In genomic region chr15:63071288-63071909, GRCh38 we compare ENCODE assay signal across 25 cellular contexts. TPM values are rescaled to one million over a fixed set of nuclear protein-coding genes. Genes with fewer than 3 reads are reported as not detected.
A peak's percentile ranks its signal among the peaks of the same experiment; 100 is the strongest.
DNase-seq lines count a peak whose midpoint lies in the region; ATAC-seq, FAIRE-seq and TF ChIP-seq lines count a peak whose summit lies in the region.
"Had no signal": no experiment of that assay in that cellular context is flagged by ENCODE, and none has a peak within 500 bp of the region (broad histone marks: within the 10 kb centered on the region; RNA-seq: fewer than 3 reads in every experiment).

No MANE protein-coding gene starts in this region.

- no peaks in the 10 kb centered on the region for H3K9me3 Mint-ChIP-seq in endodermal cell
- H3K9me3 Mint-ChIP-seq: activated naive CD4-positive, alpha-beta T cell treated with anti-CD3 and anti-CD28 coated beads, Interleukin-2, amount 10 ng/mL, durations not matched to agents 7 days and 5 days; CD4-positive, CD25-positive, alpha-beta regulatory T cell; naive thymus-derived CD8-positive, alpha-beta T cell; T-helper 1 cell treated with Interleukin-12 subunit alpha and Interleukin-12 subunit beta and Interleukin-4 antibody, amounts not matched to agents 30 μg/mL and 1 μg/mL, for 36 hours had no signal

- peak overlapping the region; percentile 41 for H3K27ac Mint-ChIP-seq in endodermal cell
- H3K27ac Mint-ChIP-seq: activated naive CD4-positive, alpha-beta T cell treated with anti-CD3 and anti-CD28 coated beads, Interleukin-2, amount 10 ng/mL, durations not matched to agents 7 days and 5 days; CD4-positive, CD25-positive, alpha-beta regulatory T cell; T-helper 1 cell treated with Interleukin-12 subunit alpha and Interleukin-12 subunit beta and Interleukin-4 antibody, amounts not matched to agents 30 μg/mL and 1 μg/mL, for 36 hours had no signal

- H3K27ac ChIP-seq in Panc1 (ENCODE audit: low read length) (no peak overlapping the region), endodermal cell (ENCODE audit: low read depth, low read length) (no peak overlapping the region), osteoblast (ENCODE audit: low read depth, low read length) (peak overlapping the region; percentile 36)
- H3K27ac ChIP-seq: SJCRH30, suprapubic skin had no signal

- peaks cover 33% of the 10 kb centered on the region for H3K36me3 Mint-ChIP-seq in endodermal cell (ENCODE audit: low read depth)
- H3K36me3 Mint-ChIP-seq: activated naive CD4-positive, alpha-beta T cell treated with anti-CD3 and anti-CD28 coated beads, Interleukin-2, amount 10 ng/mL, durations not matched to agents 7 days and 5 days had no signal

- no peak for DNase-seq in Panc1 (ENCODE audit: low read depth, low spot score)
- no peak for DNase-seq in endodermal cell
- DNase-seq in osteoblast (ENCODE audit: insufficient read length, low spot score, missing footprints): no peak
- no peak for DNase-seq in amygdala (lab: John Stamatoyannopoulos, UW)
- no peak for DNase-seq in GM19240 (ENCODE audit: insufficient read length, low spot score)
- DNase-seq in GM13976 (ENCODE audit: low spot score): no peak
- DNase-seq: activated CD4-positive, alpha-beta T cell treated with anti-CD3 and anti-CD28 coated beads for 4 hours; activated naive CD4-positive, alpha-beta T cell treated with anti-CD3 and anti-CD28 coated beads, Interleukin-2, amount 10 ng/mL, durations not matched to agents 7 days and 5 days; activated T-cell treated with anti-CD3 and anti-CD28 coated beads, Interleukin-2, amount 50 U/mL, for 48 hours; anterior cingulate cortex; CD4-positive, CD25-positive, alpha-beta regulatory T cell; GF-D8; glutamatergic neuron; left colon; mesendoderm; naive thymus-derived CD8-positive, alpha-beta T cell; NCI-H1092 treated with DMSO at 0.1 percent for 48 hours; NCI-H2081; NCI-H446; Peyer's patch; SJCRH30 had no signal

- H3K27me3 Mint-ChIP-seq in endodermal cell (ENCODE audit: insufficient read depth): no peaks in the 10 kb centered on the region
- H3K27me3 Mint-ChIP-seq: CD4-positive, CD25-positive, alpha-beta regulatory T cell; naive thymus-derived CD8-positive, alpha-beta T cell had no signal

- H2AFZ ChIP-seq in osteoblast (ENCODE audit: low read length): no peak overlapping the region

- H3K4me1 ChIP-seq in Panc1 (ENCODE audit: control insufficient read depth, insufficient read depth, low read length) (peaks cover 6% of the 10 kb centered on the region; the same call in 1 of the 2 replicates), endodermal cell (ENCODE audit: control insufficient read depth, insufficient read depth, low read length) (no peaks in the 10 kb centered on the region), osteoblast (ENCODE audit: insufficient read depth, low read length) (peaks cover 31% of the 10 kb centered on the region)
- H3K4me1 ChIP-seq: SJCRH30 had no signal

- POLR2A ChIA-PET in Panc1 (lab: Charles Lee): no interaction called here

- no peak overlapping the region for H3K4me3 Mint-ChIP-seq in endodermal cell
- H3K4me3 Mint-ChIP-seq: activated naive CD4-positive, alpha-beta T cell treated with anti-CD3 and anti-CD28 coated beads, Interleukin-2, amount 10 ng/mL, durations not matched to agents 7 days and 5 days; CD4-positive, CD25-positive, alpha-beta regulatory T cell; naive thymus-derived CD8-positive, alpha-beta T cell; T-helper 1 cell treated with Interleukin-12 subunit alpha and Interleukin-12 subunit beta and Interleukin-4 antibody, amounts not matched to agents 30 μg/mL and 1 μg/mL, for 36 hours had no signal

- peak; percentile 37 for FAIRE-seq in G401.6 (lab: Jason Lieb, UNC)

- BruUV-seq in Panc1 (replicated peaks; lab: Mats Ljungman, UMichigan): TSS peak; percentile 96

- H3K9ac ChIP-seq in endodermal cell (ENCODE audit: extremely low read depth, low read length, poor library complexity, severe bottlenecking): no peak overlapping the region

- H3K36me3 ChIP-seq in Panc1 (ENCODE audit: control insufficient read depth, insufficient read depth, low read length) (peaks cover 5% of the 10 kb centered on the region), endodermal cell (ENCODE audit: control insufficient read depth, insufficient read depth, low read length) (peaks cover 51% of the 10 kb centered on the region), osteoblast (ENCODE audit: insufficient read depth, low read length) (peaks cover 56% of the 10 kb centered on the region)

- peaks cover 27% of the 10 kb centered on the region for H4K20me1 ChIP-seq in osteoblast (ENCODE audit: insufficient read depth, low read length)

- ATAC-seq in Panc1 (no peak), GM21390 (IDR thresholded peaks at IDR 0.05; ENCODE audit: unreplicated experiment) (no peak)
- ATAC-seq: left colon; naive thymus-derived CD8-positive, alpha-beta T cell had no signal

- CTCF ChIA-PET in Panc1 (lab: Charles Lee): no interaction called here

- WGBS in endodermal cell (ENCODE audit: insufficient coverage in 1 of 2, insufficient read length in 1 of 2), 2 experiments: 78 to 81% methylated on average over 5 to 8 of the region's 8 CpGs

- H3K79me2 ChIP-seq in osteoblast (ENCODE audit: insufficient read depth, low read length): no peaks in the 10 kb centered on the region

- in situ Hi-C loops in Panc1 (cut with HindIII; ENCODE audit: low pct_unique_long_range_greater_than_20kb, low sequenced_read_pairs) (no loop called here), GM13976 (cut with MboI; ENCODE audit: low sequenced_read_pairs, unreplicated experiment) (no loop called here)

- H3K27me3 ChIP-seq in Panc1 (ENCODE audit: control insufficient read depth, insufficient read depth, low read length) (no peaks in the 10 kb centered on the region), endodermal cell (ENCODE audit: control insufficient read depth, insufficient read depth, low read length, poor library complexity, severe bottlenecking) (no peaks in the 10 kb centered on the region), osteoblast (ENCODE audit: insufficient read depth, low read length) (no peaks in the 10 kb centered on the region)
- H3K27me3 ChIP-seq: Peyer's patch, SJCRH30, suprapubic skin had no signal

- intact Hi-C loops in Panc1 (cut with micrococcal nuclease; ENCODE audit: unreplicated experiment): no loop called here

- H3K9me3 ChIP-seq in Panc1 (ENCODE audit: control insufficient read depth, insufficient read depth, low read depth, low read length) (no peaks in the 10 kb centered on the region), endodermal cell (ENCODE audit: control insufficient read depth, low read length) (no peaks in the 10 kb centered on the region), osteoblast (ENCODE audit: low read depth, low read length) (no peaks in the 10 kb centered on the region)
- H3K9me3 ChIP-seq: Peyer's patch, SJCRH30, suprapubic skin had no signal

- TF ChIP-seq CTCF in Panc1 (IDR thresholded peaks at IDR 0.05): no peak
- no peak for TF ChIP-seq CTCF in endodermal cell (conservative IDR thresholded peaks at IDR 0.05)
- no peak for TF ChIP-seq CTCF in osteoblast (IDR thresholded peaks at IDR 0.05; ENCODE audit: extremely low read depth, low read depth, low read length)
- no peak for TF ChIP-seq CTCF in GM13976 (IDR thresholded peaks at IDR 0.05; ENCODE audit: borderline replicate concordance, control extremely low read depth, extremely low read depth, insufficient read depth, missing control alignments)

- H3K4me1 Mint-ChIP-seq in endodermal cell: peaks cover 23% of the 10 kb centered on the region
- H3K4me1 Mint-ChIP-seq: CD4-positive, CD25-positive, alpha-beta regulatory T cell had no signal

- no peak overlapping the region for H3K4me2 ChIP-seq in osteoblast (ENCODE audit: insufficient read depth, low read length)

- H3K4me3 ChIP-seq in Panc1 (ENCODE audit: low read depth in 2 of 2, low read length in 2 of 2) (no peak overlapping the region), endodermal cell (ENCODE audit: low read length) (no peak overlapping the region), osteoblast (ENCODE audit: insufficient read depth, low read length) (no peak overlapping the region)
- H3K4me3 ChIP-seq: Peyer's patch, SJCRH30, suprapubic skin had no signal

RNA-seq across cellular contexts. Expression of gene TPM1, which starts 28.9 kb away (rescaled TPM):
- total RNA-seq in Panc1 (2021; ENCODE audit: unreplicated experiment) (298 TPM), endodermal cell (100 to 1,000 TPM; 245 to 363 TPM), osteoblast (1,563 and 1,708 TPM in 2 replicates)
- 243 TPM for polyA plus RNA-seq in Panc1 (2012; ENCODE audit: insufficient read length)
- polyA plus RNA-seq in endodermal cell (2013, experiment 1 of 2): 264 TPM
- polyA plus RNA-seq in endodermal cell (2013, experiment 2 of 2): 314 TPM

RNA-seq across cellular contexts. Expression of gene LACTB, which starts 50.3 kb away (rescaled TPM):
- total RNA-seq in Panc1 (2021; ENCODE audit: unreplicated experiment) (18.4 TPM), endodermal cell (10 to 100 TPM; 13.3 to 14.9 TPM), osteoblast (51.6 and 52.8 TPM in 2 replicates)
- polyA plus RNA-seq in Panc1 (2012; ENCODE audit: insufficient read length): 12.5 TPM
- 8.6 TPM for polyA plus RNA-seq in endodermal cell (2013, experiment 1 of 2)
- polyA plus RNA-seq in endodermal cell (2013, experiment 2 of 2): 10.1 TPM
